ENCODE assay signal across 14 cellular contexts in genomic region chr15:95716708-95717107, GRCh38.
A peak's percentile ranks its signal among the peaks of the same experiment; 100 is the strongest.
DNase-seq lines count a peak whose midpoint lies in the region; ATAC-seq, FAIRE-seq and TF ChIP-seq lines count a peak whose summit lies in the region.
"Had no signal": no experiment of that assay in that cellular context is flagged by ENCODE, and none has a peak within 500 bp of the region (broad histone marks: within the 10 kb centered on the region; RNA-seq: fewer than 3 reads in every experiment).

No MANE protein-coding gene starts in this region.

- no peaks in the 10 kb centered on the region for H3K27me3 ChIP-seq in BLaER1
- no peaks in the 10 kb centered on the region for H3K27me3 ChIP-seq in K562 (ENCODE audit: control insufficient read depth in 2 of 2, insufficient read depth in 2 of 2, low read length in 2 of 2)
- no peaks in the 10 kb centered on the region for H3K27me3 ChIP-seq in thoracic aorta (replicated peaks; ENCODE audit: insufficient read depth)
- H3K27me3 ChIP-seq in foreskin keratinocyte, result no peaks in the 10 kb centered on the region

- H3K9me3 ChIP-seq in BLaER1 (no peaks in the 10 kb centered on the region), K562 (replicated peaks; ENCODE audit: control insufficient read depth, insufficient read depth, low read depth, low read length) (no peaks in the 10 kb centered on the region), thoracic aorta (no peaks in the 10 kb centered on the region)

- H3K79me2 ChIP-seq in K562 (ENCODE audit: control insufficient read depth, insufficient read depth, low read length), result peaks cover 52% of the 10 kb centered on the region

- FAIRE-seq in K562 (lab: Jason Lieb, UNC), result no peak
- FAIRE-seq: GM12878, GM18507 had no signal

- H3K36me3 ChIP-seq in BLaER1 (no peaks in the 10 kb centered on the region), K562 (ENCODE audit: control insufficient read depth, insufficient read depth, low read length) (peaks cover 31% of the 10 kb centered on the region), thoracic aorta (no peaks in the 10 kb centered on the region)

- no peak for TF ChIP-seq POLR2A in K562 (conservative IDR thresholded peaks at IDR 0.05)

- CTCF ChIA-PET in K562 (lab: Yijun Ruan, JAX; ENCODE audit: low intra/inter-chr PET ratio), result no interaction called here

- H3K9ac ChIP-seq in BLaER1 (no peak overlapping the region), K562 (ENCODE audit: insufficient read depth in 1 of 2, low read depth in 2 of 2, low read length in 2 of 2) (no peak overlapping the region)

- no peak overlapping the region for H3K4me3 ChIP-seq in BLaER1
- H3K4me3 ChIP-seq in K562, result no peak overlapping the region
- no peak overlapping the region for H3K4me3 ChIP-seq in thoracic aorta
- H3K4me3 ChIP-seq: GM12878, GM23338 had no signal

- no peaks in the 10 kb centered on the region for H3K9me3 Mint-ChIP-seq in nephron progenitor cell
- H3K9me3 Mint-ChIP-seq: CD8-positive, alpha-beta memory T cell; GM23338 had no signal

- H4K20me1 ChIP-seq in BLaER1, result no peaks in the 10 kb centered on the region
- no peaks in the 10 kb centered on the region for H4K20me1 ChIP-seq in K562 (replicated peaks; ENCODE audit: control insufficient read depth, insufficient read depth, low read length)

- ATAC-seq in K562, result no peak
- no peak for ATAC-seq in thoracic aorta (ENCODE audit: insufficient number of reproducible peaks, low FRiP score, low read depth)
- ATAC-seq in GM21390 (IDR thresholded peaks at IDR 0.05; ENCODE audit: unreplicated experiment), result no peak
- no peak for ATAC-seq in foreskin keratinocyte
- ATAC-seq: GM12878 had no signal

- peak overlapping the region; percentile 68 for H3K4me2 ChIP-seq in BLaER1
- no peak overlapping the region for H3K4me2 ChIP-seq in K562 (ENCODE audit: insufficient read depth, low read length)
- H3K4me2 ChIP-seq: GM23338 had no signal

- no peak overlapping the region for H2AFZ ChIP-seq in K562 (ENCODE audit: low read depth, low read length)
- H2AFZ ChIP-seq: GM23338 had no signal

- no peak for TF ChIP-seq RAD21 in K562 (CRISPR knock-in tag; conservative IDR thresholded peaks at IDR 0.05 in 1 of 2, IDR thresholded peaks at IDR 0.05 in 1 of 2)

- intact Hi-C loops in K562 (cut with micrococcal nuclease), result no loop called here

- H3K4me3 Mint-ChIP-seq in nephron progenitor cell, result peak overlapping the region; percentile 25
- H3K4me3 Mint-ChIP-seq: CD8-positive, alpha-beta memory T cell; GM23338 had no signal

- DNase-seq in K562 (ENCODE audit: extremely low read depth in 1 of 4, low spot score in 3 of 4), result no peak
- no peak for DNase-seq in nephron progenitor cell
- no peak for DNase-seq in thoracic aorta (ENCODE audit: low spot score)
- no peak for DNase-seq in G401 (ENCODE audit: low spot score)
- no peak for DNase-seq in foreskin keratinocyte
- DNase-seq: CD8-positive, alpha-beta memory T cell; DMS 273 treated with DMSO at 0.1 percent for 48 hours; IMR-90 had no signal

- TF ChIP-seq CTCF in K562 (IDR thresholded peaks at IDR 0.05 in 2 of 3, conservative IDR thresholded peaks at IDR 0.05 in 1 of 3; ENCODE audit: insufficient read depth in 2 of 3, low read depth in 1 of 3, low read length in 3 of 3) (no peak), nephron progenitor cell (IDR thresholded peaks at IDR 0.05) (no peak), thoracic aorta (IDR thresholded peaks at IDR 0.05) (no peak), foreskin keratinocyte (conservative IDR thresholded peaks at IDR 0.05) (no peak)

- POLR2A ChIA-PET in K562 (lab: Yijun Ruan, JAX), result interaction anchor here (0.8 kb wide), 1 partner anchor 17 kb away, joined by 4 read pairs; no protein-coding TSS in a partner anchor

- H3K36me3 Mint-ChIP-seq in nephron progenitor cell (ENCODE audit: low read depth), result peaks cover 8% of the 10 kb centered on the region

- peaks cover 47% of the 10 kb centered on the region for H3K4me1 Mint-ChIP-seq in nephron progenitor cell

- peaks cover 3% of the 10 kb centered on the region for H3K27me3 Mint-ChIP-seq in nephron progenitor cell (ENCODE audit: low read depth, poor library complexity)
- H3K27me3 Mint-ChIP-seq: CD8-positive, alpha-beta memory T cell had no signal

- H3K27ac ChIP-seq in BLaER1 (no peak overlapping the region), K562 (ENCODE audit: extremely low read depth, low read depth, low read length) (no peak overlapping the region), thoracic aorta (peak overlapping the region; percentile 19 to 48), foreskin keratinocyte (no peak overlapping the region)
- H3K27ac ChIP-seq: 22Rv1 had no signal

- H3K4me1 ChIP-seq in BLaER1 (peaks cover 23% of the 10 kb centered on the region), K562 (replicated peaks in 1 of 2; ENCODE audit: control insufficient read depth in 2 of 2, insufficient read depth in 2 of 2, low read length in 2 of 2) (peaks cover 15 to 26% of the 10 kb centered on the region in 2 experiments; a peak in 4 of 5 replicates), thoracic aorta (ENCODE audit: control insufficient read depth in 1 of 2, low read depth in 2 of 2) (peaks cover 16 to 34% of the 10 kb centered on the region in 2 donors), foreskin keratinocyte (peaks cover 4% of the 10 kb centered on the region)

- H3K9me1 ChIP-seq in K562 (ENCODE audit: control insufficient read depth, insufficient read depth, low read length), result no peaks in the 10 kb centered on the region

- no TSS peak for BruUV-seq in K562 (replicated peaks; lab: Mats Ljungman, UMichigan)

- no peak for TF ChIP-seq EP300 in K562 (IDR thresholded peaks at IDR 0.05; ENCODE audit: low read length)

- peak overlapping the region; percentile 84 for H3K27ac Mint-ChIP-seq in nephron progenitor cell
- H3K27ac Mint-ChIP-seq: CD8-positive, alpha-beta memory T cell; GM23338 had no signal

- in situ Hi-C loops in K562 (cut with MboI) (no loop called here), G401 (cut with HindIII; ENCODE audit: low sequenced_read_pairs) (no loop called here)

TF ChIP-seq in K562, 482 proteins besides CTCF, POLR2A, EP300 and RAD21:
- TF ChIP-seq ZNF512 (tag; IDR thresholded peaks at IDR 0.05) (peak; percentile 87), PTTG1 (tag; IDR thresholded peaks at IDR 0.05; ENCODE audit: low read depth) (no peak), BMI1 (IDR thresholded peaks at IDR 0.05; ENCODE audit: low read length) (no peak), CREB5 (CRISPR knock-in tag; IDR thresholded peaks at IDR 0.05) (no peak)

Comparison
In these comparisons a context has a peak if more than half of its experiments do, and no peak if none do; other contexts are left out.
1. H3K27ac ChIP-seq: peak in thoracic aorta (2 of 2); none in BLaER1 (single experiment), K562 (single experiment) and foreskin keratinocyte (single experiment).